16 cellular contexts compared by ENCODE assay signal in the genomic region with DNA sequence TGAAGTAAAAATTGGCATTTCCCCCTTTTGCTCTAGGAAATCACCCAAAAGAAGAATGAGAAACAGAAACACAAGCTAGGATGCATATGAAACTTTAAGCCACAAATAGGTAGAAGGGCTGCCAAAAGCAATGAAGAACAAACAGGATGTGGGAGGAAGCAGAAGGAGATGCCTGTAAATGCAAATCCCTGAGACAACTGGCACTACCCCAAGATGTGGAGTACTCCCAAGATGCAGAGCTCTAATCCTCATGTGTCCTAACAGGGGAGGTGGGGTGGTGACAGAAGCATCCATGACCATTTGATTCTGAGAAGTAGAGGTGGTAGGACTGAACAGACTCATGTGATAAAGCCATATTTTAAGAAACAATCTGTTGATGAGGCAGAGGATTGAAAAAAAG. TPM values are rescaled to one million over a fixed set of nuclear protein-coding genes. Genes with fewer than 3 reads are reported as not detected.
DNase-seq lines count a peak whose midpoint lies in the region; ATAC-seq and TF ChIP-seq lines count a peak whose summit lies in the region.
"Had no signal": no experiment of that assay in that cellular context is flagged by ENCODE, and none has a peak within 500 bp of the region (broad histone marks: within the 10 kb centered on the region; RNA-seq: fewer than 3 reads in every experiment).

No MANE protein-coding gene starts in this region.

- no peaks in the 10 kb centered on the region for H3K27me3 Mint-ChIP-seq in HFFc6 (ENCODE audit: insufficient read depth)
- H3K27me3 Mint-ChIP-seq in activated T-helper 1 cell treated with anti-CD3 and anti-CD28 coated beads, Interleukin-12 subunit alpha, Interleukin-12 subunit beta, Interleukin-2, Interleukin-4 antibody, amounts not matched to agents 30 ng/mL and 10 ng/mL and 1 ng/mL, durations not matched to agents 14 hours and 24 hours and 36 hours (ENCODE audit: insufficient read depth) = no peaks in the 10 kb centered on the region

- H3K4me3 Mint-ChIP-seq in HFFc6 = no peak overlapping the region
- H3K4me3 Mint-ChIP-seq in activated T-helper 1 cell treated with anti-CD3 and anti-CD28 coated beads, Interleukin-12 subunit alpha, Interleukin-12 subunit beta, Interleukin-2, Interleukin-4 antibody, amounts not matched to agents 30 ng/mL and 10 ng/mL and 1 ng/mL, durations not matched to agents 14 hours and 24 hours and 36 hours = peak overlapping the region; percentile 16

- no peak for ATAC-seq in left colon
- no peak for ATAC-seq in GM21447 (IDR thresholded peaks at IDR 0.05; ENCODE audit: unreplicated experiment)
- no peak for ATAC-seq in HG02798 (IDR thresholded peaks at IDR 0.05; ENCODE audit: poor library complexity, unreplicated experiment)

- peaks cover 24% of the 10 kb centered on the region for H3K4me1 Mint-ChIP-seq in HFFc6 (ENCODE audit: low read depth)
- peaks cover 40% of the 10 kb centered on the region for H3K4me1 Mint-ChIP-seq in activated T-helper 1 cell treated with anti-CD3 and anti-CD28 coated beads, Interleukin-12 subunit alpha, Interleukin-12 subunit beta, Interleukin-2, Interleukin-4 antibody, amounts not matched to agents 30 ng/mL and 10 ng/mL and 1 ng/mL, durations not matched to agents 14 hours and 24 hours and 36 hours (ENCODE audit: low read depth)

- TF ChIP-seq CTCF in HFFc6 (IDR thresholded peaks at IDR 0.05) = no peak

- H3K9me3 Mint-ChIP-seq in HFFc6 = no peaks in the 10 kb centered on the region
- H3K9me3 Mint-ChIP-seq in activated T-helper 1 cell treated with anti-CD3 and anti-CD28 coated beads, Interleukin-12 subunit alpha, Interleukin-12 subunit beta, Interleukin-2, Interleukin-4 antibody, amounts not matched to agents 30 ng/mL and 10 ng/mL and 1 ng/mL, durations not matched to agents 14 hours and 24 hours and 36 hours = peaks cover 7% of the 10 kb centered on the region

- no peaks in the 10 kb centered on the region for H3K36me3 Mint-ChIP-seq in HFFc6 (ENCODE audit: low read depth)
- H3K36me3 Mint-ChIP-seq in activated T-helper 1 cell treated with anti-CD3 and anti-CD28 coated beads, Interleukin-12 subunit alpha, Interleukin-12 subunit beta, Interleukin-2, Interleukin-4 antibody, amounts not matched to agents 30 ng/mL and 10 ng/mL and 1 ng/mL, durations not matched to agents 14 hours and 24 hours and 36 hours (ENCODE audit: low read depth) = peaks cover 1% of the 10 kb centered on the region

- intact Hi-C loops in activated T-helper 1 cell treated with anti-CD3 and anti-CD28 coated beads, Interleukin-12 subunit alpha, Interleukin-12 subunit beta, Interleukin-2, Interleukin-4 antibody, amounts not matched to agents 30 ng/mL and 10 ng/mL and 1 ng/mL, durations not matched to agents 14 hours and 24 hours and 36 hours (cut with micrococcal nuclease) = loop anchor here (5.0 to 10.0 kb wide), 5 partner anchors 42 to 797 kb away; a partner anchor contains a TSS
- intact Hi-C loops in left colon (cut with DNase I, micrococcal nuclease) = no loop called here

- no peak overlapping the region for H3K27ac Mint-ChIP-seq in HFFc6
- H3K27ac Mint-ChIP-seq in activated T-helper 1 cell treated with anti-CD3 and anti-CD28 coated beads, Interleukin-12 subunit alpha, Interleukin-12 subunit beta, Interleukin-2, Interleukin-4 antibody, amounts not matched to agents 30 ng/mL and 10 ng/mL and 1 ng/mL, durations not matched to agents 14 hours and 24 hours and 36 hours = peak overlapping the region; percentile 83

- DNase-seq in D341Med (ENCODE audit: low spot score) (peak; percentile 26), HFFc6 (peak; percentile 17), inferior parietal cortex (ENCODE audit: extremely low spot score) (peak; percentile 48), left colon (no peak), NCI-H1930 (lab: John Stamatoyannopoulos, UW) (no peak)
- DNase-seq in activated T-helper 1 cell treated with anti-CD3 and anti-CD28 coated beads, Interleukin-12 subunit alpha, Interleukin-12 subunit beta, Interleukin-2, Interleukin-4 antibody, amounts not matched to agents 30 ng/mL and 10 ng/mL and 1 ng/mL, durations not matched to agents 14 hours and 24 hours and 36 hours (ENCODE audit: low spot score) = peak; percentile 10
- DNase-seq: activated gamma-delta T cell; Caco-2; colonic mucosa; head of caudate nucleus; NCI-H2029; stimulated activated CD4-positive, alpha-beta T cell treated with anti-CD3 and anti-CD28 coated beads, Interleukin-4, amount 100 ng/mL, for 4 hours; testis; WERI-Rb-1 had no signal

RNA-seq across cellular contexts. Expression of a gene that starts 31.9 kb away (rescaled TPM):
- 10 to 100 TPM; 21.8 to 29.6 (median 25.5) TPM for total RNA-seq in HFFc6 (2021; fragmentation: NEBNext Ultra II Directional; extraction: Animal tissue kit (Norgen Biotek cat#: 25700))
- 29.9 and 30.5 TPM in 2 replicates for total RNA-seq in activated T-helper 1 cell treated with anti-CD3 and anti-CD28 coated beads, Interleukin-12 subunit alpha, Interleukin-12 subunit beta, Interleukin-2, Interleukin-4 antibody, amounts not matched to agents 30 ng/mL and 10 ng/mL and 1 ng/mL, durations not matched to agents 14 hours and 24 hours and 36 hours
- total RNA-seq in left colon = 10 to 100 TPM; 29.8 to 34.0 TPM

Comparison
In these comparisons a context has a peak if more than half of its experiments do, and no peak if none do; other contexts are left out.
1. DNase-seq: peak in D341Med (single experiment), HFFc6 (single experiment), activated T-helper 1 cell treated with anti-CD3 and anti-CD28 coated beads, Interleukin-12 subunit alpha, Interleukin-12 subunit beta, Interleukin-2, Interleukin-4 antibody, amounts not matched to agents 30 ng/mL and 10 ng/mL and 1 ng/mL, durations not matched to agents 14 hours and 24 hours and 36 hours (single experiment) and inferior parietal cortex (single experiment); none in left colon (0 of 2) and NCI-H1930 (0 of 2).